ENCODE assay signal across 1 cellular context in the genomic region with DNA sequence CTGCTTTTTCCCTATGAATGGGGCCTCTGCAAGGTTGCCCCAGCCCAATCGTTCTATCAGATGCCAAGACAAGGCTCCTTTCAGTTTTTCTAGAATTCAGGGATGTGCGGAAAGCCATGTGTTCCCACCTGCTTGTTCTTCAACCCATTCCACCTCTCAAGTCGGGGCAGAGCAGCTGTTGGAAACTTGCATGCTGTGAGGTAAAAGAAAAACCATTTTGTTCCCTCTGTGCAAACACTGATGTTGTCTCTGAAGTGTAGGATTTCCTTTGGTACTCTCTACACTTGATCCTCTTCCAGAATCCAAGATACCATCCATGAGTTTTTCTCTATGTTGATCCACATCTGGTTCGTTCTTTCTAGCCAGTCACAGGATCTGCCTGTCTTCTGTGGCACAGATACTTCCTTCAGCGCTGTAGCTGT.
TF ChIP-seq lines count a peak whose summit lies in the region.

No MANE protein-coding gene starts in this region.

TF ChIP-seq in IMR-90, 13 proteins besides CTCF, POLR2A, EP300 and RAD21:
- TF ChIP-seq, protein P1, sequence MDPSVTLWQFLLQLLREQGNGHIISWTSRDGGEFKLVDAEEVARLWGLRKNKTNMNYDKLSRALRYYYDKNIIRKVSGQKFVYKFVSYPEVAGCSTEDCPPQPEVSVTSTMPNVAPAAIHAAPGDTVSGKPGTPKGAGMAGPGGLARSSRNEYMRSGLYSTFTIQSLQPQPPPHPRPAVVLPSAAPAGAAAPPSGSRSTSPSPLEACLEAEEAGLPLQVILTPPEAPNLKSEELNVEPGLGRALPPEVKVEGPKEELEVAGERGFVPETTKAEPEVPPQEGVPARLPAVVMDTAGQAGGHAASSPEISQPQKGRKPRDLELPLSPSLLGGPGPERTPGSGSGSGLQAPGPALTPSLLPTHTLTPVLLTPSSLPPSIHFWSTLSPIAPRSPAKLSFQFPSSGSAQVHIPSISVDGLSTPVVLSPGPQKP (IDR thresholded peaks at IDR 0.05; ENCODE audit: borderline replicate concordance, low read depth, low read length), result no peak
- TF ChIP-seq RCOR1 (IDR thresholded peaks at IDR 0.05; ENCODE audit: insufficient replicate concordance, low read length) (no peak), MAFK (IDR thresholded peaks at IDR 0.05; ENCODE audit: low read depth, low read length) (no peak), MAZ (IDR thresholded peaks at IDR 0.05; ENCODE audit: borderline replicate concordance, low read depth, low read length) (no peak), MXI1 (IDR thresholded peaks at IDR 0.05; ENCODE audit: borderline replicate concordance, low read depth, low read length) (no peak), RFX5 (IDR thresholded peaks at IDR 0.05; ENCODE audit: low read depth, low read length) (no peak), CHD1 (IDR thresholded peaks at IDR 0.05; ENCODE audit: low read depth, low read length) (no peak)
- TF ChIP-seq, protein P2, sequence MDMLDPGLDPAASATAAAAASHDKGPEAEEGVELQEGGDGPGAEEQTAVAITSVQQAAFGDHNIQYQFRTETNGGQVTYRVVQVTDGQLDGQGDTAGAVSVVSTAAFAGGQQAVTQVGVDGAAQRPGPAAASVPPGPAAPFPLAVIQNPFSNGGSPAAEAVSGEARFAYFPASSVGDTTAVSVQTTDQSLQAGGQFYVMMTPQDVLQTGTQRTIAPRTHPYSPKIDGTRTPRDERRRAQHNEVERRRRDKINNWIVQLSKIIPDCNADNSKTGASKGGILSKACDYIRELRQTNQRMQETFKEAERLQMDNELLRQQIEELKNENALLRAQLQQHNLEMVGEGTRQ (IDR thresholded peaks at IDR 0.05; ENCODE audit: low read depth, low read length), result no peak
